Comparison of ENCODE assay signal across 1 cellular context in the genomic region with DNA sequence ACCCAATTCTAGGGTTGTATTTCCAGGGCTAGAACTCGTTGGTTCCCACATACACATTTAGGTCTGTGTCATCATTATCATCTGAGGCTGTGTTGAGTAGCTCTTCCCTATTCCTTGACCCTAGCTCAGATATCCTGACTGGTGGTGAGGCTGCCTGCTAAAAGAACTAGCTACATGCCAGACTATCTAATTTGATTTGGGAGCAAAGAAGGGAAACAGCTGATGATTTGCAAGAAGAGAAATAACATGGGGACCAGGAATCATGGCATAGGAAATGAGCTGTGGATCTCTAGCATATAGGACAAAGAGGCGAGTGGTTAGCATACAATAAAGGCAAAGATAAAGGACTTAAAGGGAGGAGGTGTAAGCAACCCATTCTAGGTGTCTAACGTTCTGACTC.
TF ChIP-seq lines count a peak whose summit lies in the region.

No MANE protein-coding gene starts in this region.

TF ChIP-seq in A549, 52 proteins besides CTCF, POLR2A, EP300 and RAD21:
- TF ChIP-seq, protein P1, sequence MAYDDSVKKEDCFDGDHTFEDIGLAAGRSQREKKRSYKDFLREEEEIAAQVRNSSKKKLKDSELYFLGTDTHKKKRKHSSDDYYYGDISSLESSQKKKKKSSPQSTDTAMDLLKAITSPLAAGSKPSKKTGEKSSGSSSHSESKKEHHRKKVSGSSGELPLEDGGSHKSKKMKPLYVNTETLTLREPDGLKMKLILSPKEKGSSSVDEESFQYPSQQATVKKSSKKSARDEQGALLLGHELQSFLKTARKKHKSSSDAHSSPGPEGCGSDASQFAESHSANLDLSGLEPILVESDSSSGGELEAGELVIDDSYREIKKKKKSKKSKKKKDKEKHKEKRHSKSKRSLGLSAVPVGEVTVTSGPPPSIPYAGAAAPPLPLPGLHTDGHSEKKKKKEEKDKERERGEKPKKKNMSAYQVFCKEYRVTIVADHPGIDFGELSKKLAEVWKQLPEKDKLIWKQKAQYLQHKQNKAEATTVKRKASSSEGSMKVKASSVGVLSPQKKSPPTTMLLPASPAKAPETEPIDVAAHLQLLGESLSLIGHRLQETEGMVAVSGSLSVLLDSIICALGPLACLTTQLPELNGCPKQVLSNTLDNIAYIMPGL (CRISPR knock-in tag; IDR thresholded peaks at IDR 0.05; ENCODE audit: borderline replicate concordance) = no peak
- TF ChIP-seq MAZ (IDR thresholded peaks at IDR 0.05; ENCODE audit: borderline replicate concordance, low read depth, low read length) = no peak
- TF ChIP-seq, protein P2, sequence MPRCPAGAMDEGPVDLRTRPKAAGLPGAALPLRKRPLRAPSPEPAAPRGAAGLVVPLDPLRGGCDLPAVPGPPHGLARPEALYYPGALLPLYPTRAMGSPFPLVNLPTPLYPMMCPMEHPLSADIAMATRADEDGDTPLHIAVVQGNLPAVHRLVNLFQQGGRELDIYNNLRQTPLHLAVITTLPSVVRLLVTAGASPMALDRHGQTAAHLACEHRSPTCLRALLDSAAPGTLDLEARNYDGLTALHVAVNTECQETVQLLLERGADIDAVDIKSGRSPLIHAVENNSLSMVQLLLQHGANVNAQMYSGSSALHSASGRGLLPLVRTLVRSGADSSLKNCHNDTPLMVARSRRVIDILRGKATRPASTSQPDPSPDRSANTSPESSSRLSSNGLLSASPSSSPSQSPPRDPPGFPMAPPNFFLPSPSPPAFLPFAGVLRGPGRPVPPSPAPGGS (IDR thresholded peaks at IDR 0.05) = no peak
- TF ChIP-seq CHD4 (IDR thresholded peaks at IDR 0.05; ENCODE audit: borderline replicate concordance) = no peak
- 0 out of 2 replicates have a peak, but pooled peaks have one; percentile 15 for TF ChIP-seq CBX8 (IDR thresholded peaks at IDR 0.05)
- TF ChIP-seq TFCP2L1 (CRISPR knock-in tag; IDR thresholded peaks at IDR 0.05) = no peak
- TF ChIP-seq BHLHE40 (IDR thresholded peaks at IDR 0.05; ENCODE audit: low read depth, low read length) = no peak
